35 cellular contexts compared by ENCODE assay signal in the genomic region with DNA sequence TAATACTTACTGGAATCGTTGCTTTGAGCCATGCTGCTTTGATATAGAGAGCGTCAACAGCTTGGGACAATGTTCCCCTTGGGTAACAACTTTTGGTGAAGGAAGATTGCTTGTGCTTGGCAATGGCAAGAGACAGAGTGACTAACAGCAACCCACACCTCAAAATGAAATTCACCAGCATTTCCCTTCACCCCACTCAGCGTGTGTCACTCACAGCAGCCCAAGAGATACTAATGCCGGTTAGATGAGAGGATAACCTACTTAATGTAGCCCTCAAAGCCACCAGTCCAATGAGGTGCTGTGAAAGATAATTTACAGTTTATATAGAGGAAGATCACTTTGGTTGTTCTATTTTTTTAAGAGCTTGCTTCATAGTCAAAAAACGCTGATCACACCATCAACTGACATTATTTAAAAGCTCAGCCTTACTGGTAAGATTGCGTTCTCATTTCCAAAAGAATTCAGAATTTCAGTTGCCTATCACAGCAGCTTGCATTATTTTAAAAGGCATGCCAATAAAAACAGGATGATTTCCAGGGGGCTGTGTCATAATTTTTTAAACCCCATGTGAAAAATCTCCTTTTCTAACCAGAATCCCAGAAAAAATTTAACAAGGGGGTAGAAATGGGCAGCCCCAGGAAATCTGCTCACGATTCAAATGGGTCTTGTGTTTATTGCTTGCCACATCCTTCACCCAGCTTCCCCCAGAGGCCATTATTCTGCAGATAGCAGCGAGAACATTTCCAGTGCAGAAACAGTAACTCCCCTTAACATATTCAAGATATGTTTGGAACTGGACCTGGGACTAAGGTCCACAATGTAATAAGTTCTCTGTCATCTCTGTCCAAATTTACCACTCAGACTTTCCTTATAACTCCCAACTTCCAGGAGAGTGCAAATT. TPM values are rescaled to one million over a fixed set of nuclear protein-coding genes. Genes with fewer than 3 reads are reported as not detected.
DNase-seq lines count a peak whose midpoint lies in the region; ATAC-seq, FAIRE-seq and TF ChIP-seq lines count a peak whose summit lies in the region.
"Had no signal": no experiment of that assay in that cellular context is flagged by ENCODE, and none has a peak within 500 bp of the region (broad histone marks: within the 10 kb centered on the region; RNA-seq: fewer than 3 reads in every experiment).

Gene IL26 (minus strand): TSS at position 235 of the 901 bp plus-strand sequence. CDS start 54 bp downstream, at position 181.

- no peaks in the 10 kb centered on the region for H4K20me1 ChIP-seq in Loucy (ENCODE audit: insufficient read depth, low read length, poor library complexity, severe bottlenecking)
- H4K20me1 ChIP-seq in astrocyte (ENCODE audit: insufficient read depth, low read length): no peaks in the 10 kb centered on the region
- H4K20me1 ChIP-seq in neural progenitor cell (ENCODE audit: low read depth): no peaks in the 10 kb centered on the region
- H4K20me1 ChIP-seq: BLaER1 treated with 17β-estradiol and CSF1 and Interleukin-3, amounts not matched to agents 10 nM and 100 nM had no signal

- H3K56ac ChIP-seq in mesendoderm (ENCODE audit: low read length): no peak within 1 kb of the TSS

- peak within 1 kb of the TSS; percentile 64 for H3K9ac ChIP-seq in Loucy (ENCODE audit: low read depth, low read length, poor library complexity, severe bottlenecking)
- no peak within 1 kb of the TSS for H3K9ac ChIP-seq in astrocyte (ENCODE audit: low read length)
- H3K9ac ChIP-seq in neural progenitor cell: no peak within 1 kb of the TSS
- no peak within 1 kb of the TSS for H3K9ac ChIP-seq in mesendoderm (ENCODE audit: low read length)
- H3K9ac ChIP-seq: BLaER1 treated with 17β-estradiol and CSF1 and Interleukin-3, amounts not matched to agents 10 nM and 100 nM; parathyroid adenoma had no signal

- H2BK5ac ChIP-seq in mesendoderm (ENCODE audit: low read length): no peak within 1 kb of the TSS

- peak within 1 kb of the TSS; percentile 23; the same call in 1 of the 2 replicates for H2AFZ ChIP-seq in Loucy (ENCODE audit: low read length)
- no peak within 1 kb of the TSS for H2AFZ ChIP-seq in astrocyte (ENCODE audit: low read depth, low read length)
- H2AFZ ChIP-seq in neural progenitor cell (replicated peaks): no peak within 1 kb of the TSS
- H2AFZ ChIP-seq: parathyroid adenoma had no signal

- H3K4me3 ChIP-seq in Loucy (ENCODE audit: low read length, poor library complexity, severe bottlenecking) (peak within 1 kb of the TSS; percentile 57), astrocyte (ENCODE audit: insufficient read depth, low read depth, low read length) (no peak within 1 kb of the TSS), neural progenitor cell (no peak within 1 kb of the TSS), mesendoderm (ENCODE audit: low read length) (no peak within 1 kb of the TSS)
- H3K4me3 ChIP-seq: BLaER1 treated with 17β-estradiol and CSF1 and Interleukin-3, amounts not matched to agents 10 nM and 100 nM; coronary artery; HAP-1; thoracic aorta had no signal

- TF ChIP-seq CTCF in Loucy (conservative IDR thresholded peaks at IDR 0.05; ENCODE audit: low read length) (no peak), astrocyte (IDR thresholded peaks at IDR 0.05; ENCODE audit: insufficient read depth, low read depth, low read length) (no peak), osteocyte (IDR thresholded peaks at IDR 0.05) (no peak), neural progenitor cell (IDR thresholded peaks at IDR 0.05) (no peak)

- no peaks in the 10 kb centered on the region for H3K36me3 ChIP-seq in Loucy (ENCODE audit: insufficient read depth, low read length)
- H3K36me3 ChIP-seq in astrocyte (ENCODE audit: insufficient read depth, low read length): no peaks in the 10 kb centered on the region
- H3K36me3 ChIP-seq in neural progenitor cell: no peaks in the 10 kb centered on the region
- no peaks in the 10 kb centered on the region for H3K36me3 ChIP-seq in mesendoderm (ENCODE audit: control insufficient read depth, insufficient read depth, low read length)
- H3K36me3 ChIP-seq: BLaER1 treated with 17β-estradiol and CSF1 and Interleukin-3, amounts not matched to agents 10 nM and 100 nM; HAP-1; thoracic aorta had no signal

- H3K23ac ChIP-seq in mesendoderm (ENCODE audit: low read length): no peak within 1 kb of the TSS

- no peak for DNase-seq in activated naive CD8-positive, alpha-beta T cell treated with anti-CD3 and anti-CD28 coated beads, Interleukin-2, amount 50 U/mL, for 24 hours
- DNase-seq in activated naive CD8-positive, alpha-beta T cell treated with anti-CD3 and anti-CD28 coated beads for 36 hours: no peak
- DNase-seq in astrocyte (ENCODE audit: low read depth) (no peak), osteocyte (ENCODE audit: extremely low spot score, unreplicated experiment) (no peak), T-helper 9 cell (no peak), neural progenitor cell (ENCODE audit: low spot score) (no peak), mesendoderm (no peak)
- DNase-seq: activated gamma-delta T cell; DMS79 treated with DMSO at 0.1 percent for 48 hours; effector memory CD4-positive, alpha-beta T cell; erythroblast; GF-D8; head of caudate nucleus; left ventricle myocardium superior; naive thymus-derived CD8-positive, alpha-beta T cell; NCI-H1092 treated with DMSO at 0.1 percent for 48 hours; NCI-H2029; NCI-H774; stimulated activated CD4-positive, alpha-beta T cell treated with anti-CD3 and anti-CD28 coated beads, Interleukin-4, amount 100 ng/mL, for 1 hour; T-cell had no signal

- H3K36me3 Mint-ChIP-seq in activated naive CD8-positive, alpha-beta T cell treated with anti-CD3 and anti-CD28 coated beads, Interleukin-2, amount 50 U/mL, for 24 hours (ENCODE audit: low read depth): no peaks in the 10 kb centered on the region
- no peaks in the 10 kb centered on the region for H3K36me3 Mint-ChIP-seq in activated naive CD8-positive, alpha-beta T cell treated with anti-CD3 and anti-CD28 coated beads for 36 hours
- H3K36me3 Mint-ChIP-seq in astrocyte (ENCODE audit: low read depth, unreplicated experiment): no peaks in the 10 kb centered on the region
- H3K36me3 Mint-ChIP-seq in osteocyte (ENCODE audit: unreplicated experiment): no peaks in the 10 kb centered on the region
- no peaks in the 10 kb centered on the region for H3K36me3 Mint-ChIP-seq in neural progenitor cell
- H3K36me3 Mint-ChIP-seq: mesothelial cell of epicardium; naive thymus-derived CD8-positive, alpha-beta T cell; stimulated activated memory B cell treated with anti-CD40 and anti-IgM and Interleukin-4, amounts not matched to agents 10 μg/mL and 1 μg/mL and 100 μg/mL, for 72 hours; T-cell had no signal

- WGBS in mesendoderm (ENCODE audit: extremely low coverage, insufficient coverage, low lambda C conversion rate): no CpG with 5 or more reads among the region's 8 CpGs

- peaks cover 4% of the 10 kb centered on the region; the same call in 1 of the 2 replicates for H3F3A ChIP-seq in Loucy (ENCODE audit: low read depth)
- no peaks in the 10 kb centered on the region for H3F3A ChIP-seq in neural progenitor cell (ENCODE audit: low read depth)

- H2AK5ac ChIP-seq in mesendoderm (ENCODE audit: low read length): no peak within 1 kb of the TSS

- no peak within 1 kb of the TSS for H4K5ac ChIP-seq in mesendoderm (ENCODE audit: low read length)

- H3K27ac ChIP-seq in astrocyte (ENCODE audit: low read depth, low read length) (no peak within 1 kb of the TSS), neural progenitor cell (no peak within 1 kb of the TSS), mesendoderm (ENCODE audit: low read depth, low read length) (no peak within 1 kb of the TSS)
- H3K27ac ChIP-seq: BLaER1 treated with 17β-estradiol and CSF1 and Interleukin-3, amounts not matched to agents 10 nM and 100 nM; coronary artery; parathyroid adenoma; thoracic aorta had no signal

- H3K9me2 ChIP-seq in Loucy (replicated peaks; ENCODE audit: low read depth, low read length): no peaks in the 10 kb centered on the region

- no peak within 1 kb of the TSS for H4K8ac ChIP-seq in mesendoderm (ENCODE audit: low read depth, low read length)

- H3K4me1 ChIP-seq in Loucy (ENCODE audit: insufficient read depth, low read length, poor library complexity, severe bottlenecking) (peaks cover 40% of the 10 kb centered on the region), astrocyte (ENCODE audit: insufficient read depth, low read length) (peaks cover 16% of the 10 kb centered on the region), neural progenitor cell (peaks cover 4% of the 10 kb centered on the region), mesendoderm (ENCODE audit: control insufficient read depth, low read depth, low read length) (no peaks in the 10 kb centered on the region)
- H3K4me1 ChIP-seq: parathyroid adenoma had no signal

- H2BK120ac ChIP-seq in mesendoderm (ENCODE audit: low read depth, low read length): no peak within 1 kb of the TSS

- H3K4me3 Mint-ChIP-seq in activated naive CD8-positive, alpha-beta T cell treated with anti-CD3 and anti-CD28 coated beads, Interleukin-2, amount 50 U/mL, for 24 hours: no peak within 1 kb of the TSS
- H3K4me3 Mint-ChIP-seq in activated naive CD8-positive, alpha-beta T cell treated with anti-CD3 and anti-CD28 coated beads for 36 hours: no peak within 1 kb of the TSS
- H3K4me3 Mint-ChIP-seq in astrocyte (ENCODE audit: unreplicated experiment) (no peak within 1 kb of the TSS), osteocyte (ENCODE audit: unreplicated experiment) (no peak within 1 kb of the TSS), neural progenitor cell (no peak within 1 kb of the TSS)
- H3K4me3 Mint-ChIP-seq: mesothelial cell of epicardium; naive thymus-derived CD8-positive, alpha-beta T cell; stimulated activated memory B cell treated with anti-CD40 and anti-IgM and Interleukin-4, amounts not matched to agents 10 μg/mL and 1 μg/mL and 100 μg/mL, for 72 hours; T-cell had no signal

- H3K4me2 ChIP-seq in Loucy (ENCODE audit: low read depth, low read length, poor library complexity, severe bottlenecking) (peak within 1 kb of the TSS; percentile 70), astrocyte (ENCODE audit: low read length) (peak within 1 kb of the TSS; percentile 31), neural progenitor cell (no peak within 1 kb of the TSS), mesendoderm (ENCODE audit: low read length) (no peak within 1 kb of the TSS)
- H3K4me2 ChIP-seq: BLaER1 treated with 17β-estradiol and CSF1 and Interleukin-3, amounts not matched to agents 10 nM and 100 nM had no signal

- H3K4ac ChIP-seq in mesendoderm (ENCODE audit: low read depth, low read length): no peak within 1 kb of the TSS

- H3K9me3 ChIP-seq in Loucy (ENCODE audit: insufficient read depth, low read depth, low read length) (no peaks in the 10 kb centered on the region), astrocyte (ENCODE audit: insufficient read depth, low read depth, low read length) (no peaks in the 10 kb centered on the region), neural progenitor cell (ENCODE audit: low read depth) (no peaks in the 10 kb centered on the region)
- H3K9me3 ChIP-seq: BLaER1 treated with 17β-estradiol and CSF1 and Interleukin-3, amounts not matched to agents 10 nM and 100 nM; HAP-1; thoracic aorta had no signal

- peaks cover 14% of the 10 kb centered on the region for H3K4me1 Mint-ChIP-seq in activated naive CD8-positive, alpha-beta T cell treated with anti-CD3 and anti-CD28 coated beads, Interleukin-2, amount 50 U/mL, for 24 hours
- H3K4me1 Mint-ChIP-seq in activated naive CD8-positive, alpha-beta T cell treated with anti-CD3 and anti-CD28 coated beads for 36 hours: peaks cover 8% of the 10 kb centered on the region
- H3K4me1 Mint-ChIP-seq in astrocyte (ENCODE audit: low read depth, unreplicated experiment): peaks cover 6% of the 10 kb centered on the region
- peaks cover 27% of the 10 kb centered on the region for H3K4me1 Mint-ChIP-seq in osteocyte (ENCODE audit: unreplicated experiment)
- H3K4me1 Mint-ChIP-seq in neural progenitor cell: peaks cover 19% of the 10 kb centered on the region

- FAIRE-seq in astrocyte (lab: Jason Lieb, UNC): no peak
- FAIRE-seq: bronchial epithelial cell, keratinocyte, urothelium cell line had no signal

- H3K27ac Mint-ChIP-seq in activated naive CD8-positive, alpha-beta T cell treated with anti-CD3 and anti-CD28 coated beads, Interleukin-2, amount 50 U/mL, for 24 hours: no peak within 1 kb of the TSS
- no peak within 1 kb of the TSS for H3K27ac Mint-ChIP-seq in activated naive CD8-positive, alpha-beta T cell treated with anti-CD3 and anti-CD28 coated beads for 36 hours
- H3K27ac Mint-ChIP-seq in astrocyte (ENCODE audit: unreplicated experiment) (no peak within 1 kb of the TSS), osteocyte (ENCODE audit: unreplicated experiment) (peak within 1 kb of the TSS; percentile 54), neural progenitor cell (no peak within 1 kb of the TSS)
- H3K27ac Mint-ChIP-seq: stimulated activated memory B cell treated with anti-CD40 and anti-IgM and Interleukin-4, amounts not matched to agents 10 μg/mL and 1 μg/mL and 100 μg/mL, for 72 hours had no signal

- no peaks in the 10 kb centered on the region for H3K79me1 ChIP-seq in mesendoderm (ENCODE audit: low read length)

- ATAC-seq in activated naive CD8-positive, alpha-beta T cell treated with anti-CD3 and anti-CD28 coated beads, Interleukin-2, amount 50 U/mL, for 24 hours: peak; percentile 25
- ATAC-seq: left ventricle myocardium superior; naive thymus-derived CD8-positive, alpha-beta T cell; stimulated activated memory B cell treated with anti-CD40 and anti-IgM and Interleukin-4, amounts not matched to agents 10 μg/mL and 1 μg/mL and 100 μg/mL, for 72 hours had no signal

- no peak within 1 kb of the TSS for H2BK15ac ChIP-seq in mesendoderm (replicated peaks; ENCODE audit: low read depth)

- peaks cover 4% of the 10 kb centered on the region for H3K27me3 Mint-ChIP-seq in activated naive CD8-positive, alpha-beta T cell treated with anti-CD3 and anti-CD28 coated beads, Interleukin-2, amount 50 U/mL, for 24 hours
- H3K27me3 Mint-ChIP-seq in activated naive CD8-positive, alpha-beta T cell treated with anti-CD3 and anti-CD28 coated beads for 36 hours: peaks cover 11% of the 10 kb centered on the region
- peaks cover under 1% of the 10 kb centered on the region for H3K27me3 Mint-ChIP-seq in astrocyte (ENCODE audit: low read depth, unreplicated experiment)
- H3K27me3 Mint-ChIP-seq in osteocyte (ENCODE audit: unreplicated experiment): peaks cover 14% of the 10 kb centered on the region
- peaks cover 5% of the 10 kb centered on the region for H3K27me3 Mint-ChIP-seq in neural progenitor cell (ENCODE audit: insufficient read depth, low read depth)
- H3K27me3 Mint-ChIP-seq: naive thymus-derived CD8-positive, alpha-beta T cell had no signal

- no peaks in the 10 kb centered on the region for H3K9me3 Mint-ChIP-seq in activated naive CD8-positive, alpha-beta T cell treated with anti-CD3 and anti-CD28 coated beads, Interleukin-2, amount 50 U/mL, for 24 hours
- no peaks in the 10 kb centered on the region for H3K9me3 Mint-ChIP-seq in activated naive CD8-positive, alpha-beta T cell treated with anti-CD3 and anti-CD28 coated beads for 36 hours
- H3K9me3 Mint-ChIP-seq in astrocyte (ENCODE audit: unreplicated experiment): no peaks in the 10 kb centered on the region
- H3K9me3 Mint-ChIP-seq in osteocyte (ENCODE audit: unreplicated experiment): no peaks in the 10 kb centered on the region
- no peaks in the 10 kb centered on the region for H3K9me3 Mint-ChIP-seq in neural progenitor cell
- H3K9me3 Mint-ChIP-seq: naive thymus-derived CD8-positive, alpha-beta T cell; stimulated activated memory B cell treated with anti-CD40 and anti-IgM and Interleukin-4, amounts not matched to agents 10 μg/mL and 1 μg/mL and 100 μg/mL, for 72 hours; T-cell had no signal

- no peak within 1 kb of the TSS for H3K18ac ChIP-seq in mesendoderm (ENCODE audit: low read length)

- H3K79me2 ChIP-seq in Loucy (ENCODE audit: insufficient read depth, low read length): no peaks in the 10 kb centered on the region
- no peaks in the 10 kb centered on the region for H3K79me2 ChIP-seq in astrocyte (ENCODE audit: insufficient read depth, low read length)
- H3K79me2 ChIP-seq in neural progenitor cell (ENCODE audit: low read depth): no peaks in the 10 kb centered on the region
- no peaks in the 10 kb centered on the region for H3K79me2 ChIP-seq in mesendoderm (ENCODE audit: control insufficient read depth, insufficient read depth, low read length)
- H3K79me2 ChIP-seq: parathyroid adenoma had no signal

- H3K27me3 ChIP-seq in Loucy (ENCODE audit: insufficient read depth, low read length, poor library complexity, severe bottlenecking) (no peaks in the 10 kb centered on the region), astrocyte (ENCODE audit: insufficient read depth, low read length) (no peaks in the 10 kb centered on the region), neural progenitor cell (no peaks in the 10 kb centered on the region), mesendoderm (ENCODE audit: insufficient read depth, low read length, poor library complexity) (no peaks in the 10 kb centered on the region)
- H3K27me3 ChIP-seq: BLaER1 treated with 17β-estradiol and CSF1 and Interleukin-3, amounts not matched to agents 10 nM and 100 nM had no signal

RNA-seq across cellular contexts. Expression of gene IL26, which starts in this region (rescaled TPM):
- under 1 TPM in 1 of 2 experiments, not detected in 1; 0.21 TPM for total RNA-seq in activated naive CD8-positive, alpha-beta T cell treated with anti-CD3 and anti-CD28 coated beads for 36 hours
- not detected in 2 replicates for total RNA-seq in astrocyte
- total RNA-seq in osteocyte: 0.34 TPM in 1 of 2 replicates, not detected in the other
- not detected in 2 replicates for total RNA-seq in neural progenitor cell (ENCODE audit: low replicate concordance)
- polyA plus RNA-seq in mesendoderm (2013, experiment 1 of 2): not detected
- polyA plus RNA-seq in mesendoderm (2013, experiment 2 of 2): not detected
- total RNA-seq: bronchial epithelial cell; HT-29; left ventricle myocardium superior; M059J; mesothelial cell of epicardium; naive thymus-derived CD8-positive, alpha-beta T cell; RPMI7951; SK-MEL-5; thoracic aorta had no signal
- polyA plus RNA-seq: keratinocyte had no signal

Comparison
In these comparisons a context has a peak if more than half of its experiments do, and no peak if none do; other contexts are left out.
1. H3K4me2 ChIP-seq: peak in Loucy (single experiment) and astrocyte (single experiment); none in neural progenitor cell (single experiment) and mesendoderm (single experiment).